14 cellular contexts compared by ENCODE assay signal in genomic region chr1:40868051-40868723, GRCh38. TPM values are rescaled to one million over a fixed set of nuclear protein-coding genes. Genes with fewer than 3 reads are reported as not detected.
DNase-seq lines count a peak whose midpoint lies in the region; ATAC-seq, FAIRE-seq and TF ChIP-seq lines count a peak whose summit lies in the region.
"Had no signal": no experiment of that assay in that cellular context is flagged by ENCODE, and none has a peak within 500 bp of the region (broad histone marks: within the 10 kb centered on the region; RNA-seq: fewer than 3 reads in every experiment).

No MANE protein-coding gene starts in this region.

- TF ChIP-seq POLR2A in breast epithelium (IDR thresholded peaks at IDR 0.05): no peak
- TF ChIP-seq POLR2A in spleen (IDR thresholded peaks at IDR 0.05): no peak

- H3K36me3 Mint-ChIP-seq in MCF 10A (ENCODE audit: insufficient read depth, unreplicated experiment): peaks cover 6% of the 10 kb centered on the region

- H3K9me3 ChIP-seq in breast epithelium (no peaks in the 10 kb centered on the region), hepatocyte (ENCODE audit: low read depth) (no peaks in the 10 kb centered on the region), spleen (peaks cover 0 to 9% (median 6%) of the 10 kb centered on the region in 8 donors)

- H3K36me3 ChIP-seq in breast epithelium (no peaks in the 10 kb centered on the region), hepatocyte (replicated peaks; ENCODE audit: insufficient read depth, low read depth) (no peaks in the 10 kb centered on the region), spleen (no peaks in the 10 kb centered on the region)
- H3K36me3 ChIP-seq: ascending aorta had no signal

- no peaks in the 10 kb centered on the region for H4K20me1 ChIP-seq in hepatocyte (ENCODE audit: insufficient read depth, poor library complexity, severe bottlenecking)

- H3K27ac ChIP-seq in breast epithelium (peak overlapping the region in 1 of 2 donors; percentile 17), hepatocyte (peak overlapping the region; percentile 56), spleen (no peak overlapping the region)
- H3K27ac ChIP-seq: ascending aorta, parathyroid adenoma had no signal

- H3K4me3 Mint-ChIP-seq in MCF 10A (ENCODE audit: unreplicated experiment): no peak overlapping the region

- BruUV-seq in MCF 10A (replicated peaks; lab: Mats Ljungman, UMichigan): no TSS peak

- H3K27me3 ChIP-seq in breast epithelium: no peaks in the 10 kb centered on the region
- no peaks in the 10 kb centered on the region for H3K27me3 ChIP-seq in hepatocyte
- peaks cover 0 to 2% (median 0%) of the 10 kb centered on the region in 7 donors for H3K27me3 ChIP-seq in spleen (replicated peaks in 1 of 7)
- H3K27me3 ChIP-seq: ascending aorta had no signal

- no peak overlapping the region for H2AFZ ChIP-seq in hepatocyte
- H2AFZ ChIP-seq: parathyroid adenoma had no signal

- DNase-seq in MCF 10A (ENCODE audit: unreplicated experiment) (peak; percentile 83), breast epithelium (ENCODE audit: low spot score in 2 of 2) (no peak), SW480 (ENCODE audit: low spot score) (peak; percentile 57), hepatocyte (ENCODE audit: low spot score) (peak; percentile 66), urothelium cell line (ENCODE audit: low spot score) (peak; percentile 50), spleen (no peak), globus pallidus (ENCODE audit: low spot score) (no peak)
- DNase-seq: DMS79; NCI-H2081 treated with DMSO at 0.1 percent for 48 hours; stimulated activated CD8-positive, alpha-beta memory T cell treated with anti-CD3 and anti-CD28 coated beads, Interleukin-4, amount 100 ng/mL, for 48 hours had no signal

- POLR2A ChIA-PET in MCF 10A (lab: Yijun Ruan, JAX): interaction anchor here (0.7 to 2.2 kb wide), 10 partner anchors 10 to 117 kb away, joined by 3 to 12 read pairs (median 4); partner anchors contain the start of gene CTPS1

- peaks cover 28% of the 10 kb centered on the region for H3K4me1 Mint-ChIP-seq in MCF 10A (ENCODE audit: insufficient read depth, unreplicated experiment)

- ATAC-seq in GM18517 (IDR thresholded peaks at IDR 0.05; ENCODE audit: unreplicated experiment): no peak

- TF ChIP-seq CTCF in MCF 10A (IDR thresholded peaks at IDR 0.05; ENCODE audit: unreplicated experiment) (no peak), breast epithelium (IDR thresholded peaks at IDR 0.05) (peak in 1 of 3 donors; percentile 12), hepatocyte (IDR thresholded peaks at IDR 0.05; ENCODE audit: poor library complexity) (no peak), spleen (IDR thresholded peaks at IDR 0.05 in 8 of 11, conservative IDR thresholded peaks at IDR 0.05 in 3 of 11) (no peak)

- CTCF ChIA-PET in MCF 10A (lab: Yijun Ruan, JAX): interaction anchor here (0.5 to 1.8 kb wide), 7 partner anchors 8 to 593 kb away, joined by 4 to 7 read pairs (median 5); no protein-coding TSS in a partner anchor

- H3K4me3 ChIP-seq in breast epithelium: no peak overlapping the region
- H3K4me3 ChIP-seq in hepatocyte: no peak overlapping the region
- H3K4me3 ChIP-seq in spleen: no peak overlapping the region
- H3K4me3 ChIP-seq: ascending aorta had no signal

- 69% methylated on average over 4 of the region's 4 CpGs for WGBS in hepatocyte (ENCODE audit: low lambda C conversion rate, missing lambda C conversion rate)
- 81 to 88% (median 84%) methylated on average over 4 of the region's 4 CpGs for WGBS in spleen, 5 donors

- H3K4me1 ChIP-seq in breast epithelium (no peaks in the 10 kb centered on the region), hepatocyte (ENCODE audit: insufficient read depth) (peaks cover 31% of the 10 kb centered on the region), spleen (peaks cover 0 to 4% (median 0%) of the 10 kb centered on the region in 6 donors)
- H3K4me1 ChIP-seq: parathyroid adenoma had no signal

- no peaks in the 10 kb centered on the region for H3K79me2 ChIP-seq in hepatocyte
- H3K79me2 ChIP-seq: parathyroid adenoma had no signal

- peak overlapping the region; percentile 77 for H3K27ac Mint-ChIP-seq in MCF 10A (ENCODE audit: low read depth, unreplicated experiment)

- peak; percentile 75 for FAIRE-seq in urothelium cell line (lab: Jason Lieb, UNC)
- FAIRE-seq: TTC549 had no signal

- intact Hi-C loops in MCF 10A (cut with micrococcal nuclease): no loop called here
- intact Hi-C loops in breast epithelium (cut with DNase I; ENCODE audit: low total_unique reads): no loop called here
- intact Hi-C loops in spleen (cut with DNase I; ENCODE audit: low total_unique reads): no loop called here

- H3K9me2 ChIP-seq in hepatocyte (replicated peaks; ENCODE audit: insufficient read depth): no peaks in the 10 kb centered on the region

- H3K27me3 Mint-ChIP-seq in MCF 10A (ENCODE audit: insufficient read depth, unreplicated experiment): no peaks in the 10 kb centered on the region

- no peak overlapping the region for H3K4me2 ChIP-seq in hepatocyte

- H3K9me3 Mint-ChIP-seq in MCF 10A (ENCODE audit: unreplicated experiment): no peaks in the 10 kb centered on the region

RNA-seq across cellular contexts. Expression of gene CITED4, which starts 6.0 kb away (rescaled TPM):
- total RNA-seq in MCF 10A (2022): 22.5 and 43.5 TPM in 2 replicates
- total RNA-seq in breast epithelium: 100 to 1,000 TPM in 1 of 3 donors, 10 to 100 TPM in 2; 12.2 to 136 (median 26.9) TPM
- 3.9 and 6.8 TPM in 2 replicates for total RNA-seq in hepatocyte
- polyA plus RNA-seq in hepatocyte: 29.0 and 30.0 TPM in 2 replicates
- total RNA-seq in spleen: 10 to 100 TPM; 36.1 to 98.8 (median 50.4) TPM
- polyA plus RNA-seq in spleen: 10 to 100 TPM in 2 of 3 donors, 1 to 10 TPM in 1; 10.0 to 25.5 (median 13.0) TPM

Comparison
In these comparisons a context has a peak if more than half of its experiments do, and no peak if none do; other contexts are left out.
1. DNase-seq: peak in MCF 10A (single experiment), SW480 (single experiment), hepatocyte (single experiment) and urothelium cell line (single experiment); none in breast epithelium (0 of 2), spleen (single experiment) and globus pallidus (single experiment).